16 cellular contexts compared by ENCODE assay signal in the genomic region with DNA sequence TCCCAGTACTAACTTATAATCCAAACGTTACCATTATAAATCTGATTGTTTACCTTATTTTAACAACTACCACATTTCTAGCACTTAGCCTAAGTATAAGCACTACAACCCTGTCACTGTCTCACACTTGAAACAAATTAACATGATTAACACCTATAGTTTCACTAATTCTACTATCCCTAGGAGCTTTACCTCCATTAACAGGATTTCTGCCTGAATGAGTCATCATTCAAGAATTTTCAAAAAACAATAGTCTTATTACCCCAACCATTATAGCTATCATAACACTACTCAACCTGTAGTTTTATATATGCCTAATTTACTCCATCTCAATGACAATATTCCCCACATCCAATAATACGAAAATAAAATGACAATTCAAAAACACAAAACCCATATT.
DNase-seq lines count a peak whose midpoint lies in the region; FAIRE-seq and TF ChIP-seq lines count a peak whose summit lies in the region.
"Had no signal": no experiment of that assay in that cellular context is flagged by ENCODE, and none has a peak within 500 bp of the region (broad histone marks: within the 10 kb centered on the region; RNA-seq: fewer than 3 reads in every experiment).

No MANE protein-coding gene starts in this region.

- H3K9me3 ChIP-seq in endothelial cell of umbilical vein (replicated peaks; ENCODE audit: control insufficient read depth, insufficient read depth, low read length) (no peaks in the 10 kb centered on the region), ovary (peaks cover 0 to 4% of the 10 kb centered on the region in 2 donors)
- H3K9me3 ChIP-seq: HAP-1 had no signal

- H3K9me1 ChIP-seq in endothelial cell of umbilical vein (replicated peaks; ENCODE audit: control insufficient read depth, extremely low read depth, insufficient read depth, low read length): no peaks in the 10 kb centered on the region

- BruUV-seq in endothelial cell of umbilical vein (replicated peaks; lab: Mats Ljungman, UMichigan): no TSS peak

- in situ Hi-C loops in KBM-7 (cut with MboI; ENCODE audit: low pct_unique_long_range_greater_than_20kb, low sequenced_read_pairs): no loop called here

- no peak overlapping the region for H3K27ac ChIP-seq in endothelial cell of umbilical vein (ENCODE audit: insufficient read depth, low read depth, low read length)
- no peak overlapping the region for H3K27ac ChIP-seq in mesendoderm (ENCODE audit: low read depth, low read length)
- no peak overlapping the region for H3K27ac ChIP-seq in ovary
- H3K27ac ChIP-seq: BLaER1 had no signal

- peak; percentile 9 for DNase-seq in ELR (ENCODE audit: low read depth)
- peak; percentile 33 for DNase-seq in endothelial cell of umbilical vein (ENCODE audit: low read depth, low spot score)
- DNase-seq in mesendoderm: peak; percentile 78
- no peak for DNase-seq in ovary
- no peak for DNase-seq in KBM-7
- DNase-seq in HEK293T (ENCODE audit: extremely low spot score): no peak
- DNase-seq: 8988T; CD4-positive, alpha-beta memory T cell; DMS153; DMS79; HFFc6 had no signal

- TF ChIP-seq POLR2A in endothelial cell of umbilical vein (IDR thresholded peaks at IDR 0.05; ENCODE audit: low read depth, low read length) (no peak), ovary (IDR thresholded peaks at IDR 0.05) (no peak)

- FAIRE-seq in endothelial cell of umbilical vein (lab: Jason Lieb, UNC): peak; percentile 21
- FAIRE-seq: GM12878, HepG2 had no signal

- H3K56ac ChIP-seq in mesendoderm (ENCODE audit: low read length): no peak overlapping the region

- dilution Hi-C loops in endothelial cell of umbilical vein (cut with MboI; ENCODE audit: extremely low pct_ligation_motif_present, low sequenced_read_pairs): no loop called here

- no peak for TF ChIP-seq RAD21 in Ishikawa (IDR thresholded peaks at IDR 0.05; ENCODE audit: low read depth)

- 81% methylated on average over 2 of the region's 2 CpGs for WGBS in mesendoderm (ENCODE audit: extremely low coverage, insufficient coverage, low lambda C conversion rate)
- WGBS in ovary, 3 donors: 94 to 97% (median 97%) methylated on average over 2 of the region's 2 CpGs

- H2AK5ac ChIP-seq in mesendoderm (ENCODE audit: low read length): no peak overlapping the region

- intact Hi-C loops in endothelial cell of umbilical vein (cut with micrococcal nuclease): no loop called here
- intact Hi-C loops in ovary (cut with DNase I): no loop called here

- H2BK15ac ChIP-seq in mesendoderm (replicated peaks; ENCODE audit: low read depth): no peak overlapping the region

- POLR2A ChIA-PET in endothelial cell of umbilical vein (lab: Charles Lee) (no interaction called here), HEK293T (lab: Yijun Ruan, JAX) (no interaction called here)

- no peak overlapping the region for H4K8ac ChIP-seq in mesendoderm (ENCODE audit: low read depth, low read length)

- no peaks in the 10 kb centered on the region for H3K36me3 ChIP-seq in endothelial cell of umbilical vein (ENCODE audit: control insufficient read depth in 2 of 2, extremely low read depth in 1 of 2, insufficient read depth in 2 of 2, low read length in 2 of 2)
- no peaks in the 10 kb centered on the region for H3K36me3 ChIP-seq in mesendoderm (ENCODE audit: control insufficient read depth, insufficient read depth, low read length)
- H3K36me3 ChIP-seq in ovary: no peaks in the 10 kb centered on the region
- H3K36me3 ChIP-seq: BLaER1, HAP-1 had no signal

- no peak for TF ChIP-seq EP300 in Ishikawa (IDR thresholded peaks at IDR 0.05; ENCODE audit: borderline replicate concordance)
- TF ChIP-seq EP300 in ovary (IDR thresholded peaks at IDR 0.05): no peak

- no peaks in the 10 kb centered on the region for H3K79me2 ChIP-seq in endothelial cell of umbilical vein (ENCODE audit: control insufficient read depth, insufficient read depth, low read length)
- H3K79me2 ChIP-seq in mesendoderm (ENCODE audit: control insufficient read depth, insufficient read depth, low read length): no peaks in the 10 kb centered on the region

- H3K9ac ChIP-seq in endothelial cell of umbilical vein (replicated peaks; ENCODE audit: extremely low read depth, insufficient read depth, low read length) (no peak overlapping the region), mesendoderm (ENCODE audit: low read length) (no peak overlapping the region)
- H3K9ac ChIP-seq: BLaER1 had no signal

- H3K27me3 ChIP-seq in endothelial cell of umbilical vein (ENCODE audit: control insufficient read depth in 2 of 2, insufficient read depth in 2 of 2, low read length in 2 of 2): no peaks in the 10 kb centered on the region
- no peaks in the 10 kb centered on the region for H3K27me3 ChIP-seq in mesendoderm (ENCODE audit: insufficient read depth, low read length, poor library complexity)
- H3K27me3 ChIP-seq in ovary: no peaks in the 10 kb centered on the region
- H3K27me3 ChIP-seq: BLaER1 had no signal

- H3K4ac ChIP-seq in mesendoderm (ENCODE audit: low read depth, low read length): no peak overlapping the region

- H4K5ac ChIP-seq in mesendoderm (ENCODE audit: low read length): no peak overlapping the region

- H3K18ac ChIP-seq in mesendoderm (ENCODE audit: low read length): no peak overlapping the region

- no peak overlapping the region for H2BK120ac ChIP-seq in mesendoderm (ENCODE audit: low read depth, low read length)

- H3K4me3 ChIP-seq in endothelial cell of umbilical vein (replicated peaks in 1 of 3; ENCODE audit: insufficient read depth in 1 of 3, low read depth in 1 of 3, low read length in 3 of 3) (no peak overlapping the region), mesendoderm (ENCODE audit: low read length) (no peak overlapping the region), ovary (no peak overlapping the region)
- H3K4me3 ChIP-seq: BLaER1, GM12878, HAP-1 had no signal

- no peak for TF ChIP-seq CTCF in endothelial cell of umbilical vein (IDR thresholded peaks at IDR 0.05; ENCODE audit: extremely low read depth in 1 of 2, insufficient read depth in 1 of 2, low read depth in 1 of 2, low read length in 2 of 2)
- no peak for TF ChIP-seq CTCF in ovary (IDR thresholded peaks at IDR 0.05)

- H2BK5ac ChIP-seq in mesendoderm (ENCODE audit: low read length): no peak overlapping the region

- H3K4me1 ChIP-seq in endothelial cell of umbilical vein (ENCODE audit: control insufficient read depth, extremely low read depth, insufficient read depth, low read length) (peaks cover under 1% of the 10 kb centered on the region), mesendoderm (ENCODE audit: control insufficient read depth, low read depth, low read length) (no peaks in the 10 kb centered on the region), ovary (ENCODE audit: insufficient read depth) (no peaks in the 10 kb centered on the region)
- H3K4me1 ChIP-seq: BLaER1, HAP-1 had no signal

- no peaks in the 10 kb centered on the region for H4K20me1 ChIP-seq in endothelial cell of umbilical vein (replicated peaks; ENCODE audit: control insufficient read depth, extremely low read depth, insufficient read depth, low read length)
- H4K20me1 ChIP-seq: BLaER1 had no signal

- no peak overlapping the region for H2AFZ ChIP-seq in endothelial cell of umbilical vein (ENCODE audit: low read depth, low read length)

- no peaks in the 10 kb centered on the region for H3K79me1 ChIP-seq in mesendoderm (ENCODE audit: low read length)

- H3K23ac ChIP-seq in mesendoderm (ENCODE audit: low read length): no peak overlapping the region

- CTCF ChIA-PET in endothelial cell of umbilical vein (lab: Charles Lee): no interaction called here
- CTCF ChIA-PET in HEK293T (lab: Yijun Ruan, JAX): no interaction called here

- H3K4me2 ChIP-seq in endothelial cell of umbilical vein (ENCODE audit: insufficient read depth, low read length) (no peak overlapping the region), mesendoderm (ENCODE audit: low read length) (no peak overlapping the region)
- H3K4me2 ChIP-seq: BLaER1 had no signal

TF ChIP-seq in Ishikawa, 13 proteins besides CTCF, POLR2A, EP300 and RAD21:
- TF ChIP-seq CREB1 (IDR thresholded peaks at IDR 0.05; ENCODE audit: low read depth) (no peak), TEAD4 (IDR thresholded peaks at IDR 0.05) (peak; percentile 46; the same call in 1 of the 2 replicates)

TF ChIP-seq in endothelial cell of umbilical vein, 7 proteins besides CTCF, POLR2A, EP300 and RAD21:
- TF ChIP-seq POLR2AphosphoS5 (IDR thresholded peaks at IDR 0.05; ENCODE audit: insufficient read depth, low read depth, low read length) (no peak), JUN (IDR thresholded peaks at IDR 0.05; ENCODE audit: borderline replicate concordance, insufficient read depth, insufficient read length, low read depth) (peak; percentile 77), GATA2 (IDR thresholded peaks at IDR 0.05; ENCODE audit: insufficient read depth, insufficient read length, low read depth, low read length) (no peak), MYC (IDR thresholded peaks at IDR 0.05; ENCODE audit: low read depth, low read length) (no peak), FOS (IDR thresholded peaks at IDR 0.05; ENCODE audit: borderline replicate concordance, insufficient read depth, low read length) (peak; percentile 85)
- TF ChIP-seq, protein P1, sequence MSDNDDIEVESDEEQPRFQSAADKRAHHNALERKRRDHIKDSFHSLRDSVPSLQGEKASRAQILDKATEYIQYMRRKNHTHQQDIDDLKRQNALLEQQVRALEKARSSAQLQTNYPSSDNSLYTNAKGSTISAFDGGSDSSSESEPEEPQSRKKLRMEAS (IDR thresholded peaks at IDR 0.05; ENCODE audit: insufficient read depth, insufficient read length): no peak

TF ChIP-seq in HEK293T, 16 proteins besides CTCF, POLR2A, EP300 and RAD21 (continues in another document):
- TF ChIP-seq LEF1 (IDR thresholded peaks at IDR 0.05; ENCODE audit: borderline replicate concordance) (no peak), CTBP1 (IDR thresholded peaks at IDR 0.05; ENCODE audit: borderline replicate concordance) (no peak), FOXA1 (IDR thresholded peaks at IDR 0.05) (no peak), FOXK2 (IDR thresholded peaks at IDR 0.05) (no peak), BHLHE40 (IDR thresholded peaks at IDR 0.05; ENCODE audit: borderline replicate concordance) (no peak), SP1 (IDR thresholded peaks at IDR 0.05) (no peak), ELF4 (IDR thresholded peaks at IDR 0.05) (no peak), FOXM1 (IDR thresholded peaks at IDR 0.05; ENCODE audit: borderline replicate concordance) (no peak), NFRKB (IDR thresholded peaks at IDR 0.05) (no peak), TARDBP (IDR thresholded peaks at IDR 0.05) (no peak), SUZ12 (IDR thresholded peaks at IDR 0.05) (no peak), L3MBTL2 (conservative IDR thresholded peaks at IDR 0.05) (no peak)
- TF ChIP-seq, protein P2, sequence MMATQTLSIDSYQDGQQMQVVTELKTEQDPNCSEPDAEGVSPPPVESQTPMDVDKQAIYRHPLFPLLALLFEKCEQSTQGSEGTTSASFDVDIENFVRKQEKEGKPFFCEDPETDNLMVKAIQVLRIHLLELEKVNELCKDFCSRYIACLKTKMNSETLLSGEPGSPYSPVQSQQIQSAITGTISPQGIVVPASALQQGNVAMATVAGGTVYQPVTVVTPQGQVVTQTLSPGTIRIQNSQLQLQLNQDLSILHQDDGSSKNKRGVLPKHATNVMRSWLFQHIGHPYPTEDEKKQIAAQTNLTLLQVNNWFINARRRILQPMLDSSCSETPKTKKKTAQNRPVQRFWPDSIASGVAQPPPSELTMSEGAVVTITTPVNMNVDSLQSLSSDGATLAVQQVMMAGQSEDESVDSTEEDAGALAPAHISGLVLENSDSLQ (IDR thresholded peaks at IDR 0.05): no peak

Comparison
In these comparisons a context has a peak if more than half of its experiments do, and no peak if none do; other contexts are left out.
1. DNase-seq: peak in ELR (single experiment), endothelial cell of umbilical vein (single experiment) and mesendoderm (single experiment); none in ovary (0 of 5), KBM-7 (single experiment) and HEK293T (single experiment).